Comparison of ENCODE assay signal across 8 cellular contexts in the genomic region with DNA sequence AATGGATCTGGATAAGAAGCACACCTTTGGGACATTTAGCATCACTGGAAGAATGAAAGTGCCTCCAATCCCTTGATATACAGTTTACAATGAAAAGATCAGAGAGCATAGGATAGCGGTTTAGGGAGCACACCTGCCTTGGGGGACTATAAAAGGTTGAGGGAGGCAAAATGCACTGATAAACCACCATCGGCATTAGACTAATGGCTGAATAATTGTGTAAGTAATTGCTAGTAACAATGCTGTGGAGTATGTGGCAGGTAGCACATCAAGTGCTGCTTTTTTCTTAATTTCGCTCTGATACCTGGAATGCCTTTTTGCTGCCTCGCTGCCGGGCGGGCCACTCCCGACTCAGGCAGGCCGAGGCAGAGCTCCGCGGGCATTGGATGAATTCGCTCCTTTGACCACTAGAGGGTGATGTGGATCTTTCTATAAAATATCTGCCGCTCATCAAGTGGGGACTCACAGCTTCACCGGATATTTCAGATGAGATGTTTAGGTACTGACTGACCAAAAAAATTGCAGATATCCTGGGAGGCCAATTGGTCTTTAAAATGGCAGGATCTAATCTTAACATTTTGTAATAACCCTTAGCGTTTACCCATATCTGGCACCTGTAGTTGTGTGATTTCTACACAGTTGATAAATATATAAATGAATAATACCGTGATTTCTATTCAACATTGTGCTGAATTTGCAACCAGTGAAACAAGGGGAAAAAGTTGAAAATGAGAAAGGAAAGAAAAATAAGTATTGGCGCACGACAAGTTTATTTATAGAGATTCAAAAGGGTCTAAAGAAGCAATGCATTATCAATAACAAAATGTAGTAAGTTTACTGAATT.
A peak's percentile ranks its signal among the peaks of the same experiment; 100 is the strongest.
DNase-seq lines count a peak whose midpoint lies in the region; ATAC-seq and TF ChIP-seq lines count a peak whose summit lies in the region.

No MANE protein-coding gene starts in this region.

- H3K9me3 ChIP-seq in esophagus muscularis mucosa (no peaks in the 10 kb centered on the region), thyroid gland (no peaks in the 10 kb centered on the region)

- TF ChIP-seq CTCF in esophagus muscularis mucosa (IDR thresholded peaks at IDR 0.05) (peak; percentile 49 to 77 (median 62)), thyroid gland (IDR thresholded peaks at IDR 0.05) (peak in 5 of 6 experiments; percentile 53 to 76 (median 70))

- H3K36me3 ChIP-seq in esophagus muscularis mucosa (no peaks in the 10 kb centered on the region), thyroid gland (no peaks in the 10 kb centered on the region)

- ATAC-seq in GM19468 (IDR thresholded peaks at IDR 0.05; ENCODE audit: extremely low read depth, unreplicated experiment) (peak; percentile 95), HG03571 (IDR thresholded peaks at IDR 0.05; ENCODE audit: unreplicated experiment) (peak; percentile 90)
- peak; percentile 81 to 90 for ATAC-seq in natural killer cell treated with Interleukin-12 subunit alpha and Interleukin-12 subunit beta and Interleukin-15 and Interleukin-18, amount 100 ng/mL, for 72 hours

- intact Hi-C loops in esophagus muscularis mucosa (cut with DNase I) = loop anchor here (5.0 kb wide), 1 partner anchor 150 kb away; no protein-coding TSS in a partner anchor
- intact Hi-C loops in thyroid gland (cut with DNase I) = no loop called here

- no peaks in the 10 kb centered on the region for H3K9me3 Mint-ChIP-seq in natural killer cell treated with Interleukin-12 subunit alpha and Interleukin-12 subunit beta and Interleukin-15 and Interleukin-18, amount 100 ng/mL, for 72 hours

- peaks cover 7 to 22% of the 10 kb centered on the region in 2 donors for H3K27me3 Mint-ChIP-seq in natural killer cell treated with Interleukin-12 subunit alpha and Interleukin-12 subunit beta and Interleukin-15 and Interleukin-18, amount 100 ng/mL, for 72 hours

- H3K27ac ChIP-seq in esophagus muscularis mucosa (replicated peaks in 1 of 4) = no peak overlapping the region
- H3K27ac ChIP-seq in thyroid gland = no peak overlapping the region

- WGBS in esophagus muscularis mucosa = 29% methylated on average over 17 of the region's 17 CpGs
- 26 to 30% methylated on average over 17 of the region's 17 CpGs for WGBS in thyroid gland, 2 donors

- H3K27me3 ChIP-seq in esophagus muscularis mucosa (peaks cover 0 to 23% (median 0%) of the 10 kb centered on the region in 4 donors), thyroid gland (peaks cover 3% of the 10 kb centered on the region)

- H3K4me3 ChIP-seq in esophagus muscularis mucosa (no peak overlapping the region), thyroid gland (replicated peaks in 1 of 3) (no peak overlapping the region)

- H3K4me1 ChIP-seq in esophagus muscularis mucosa (peaks cover 0 to 4% (median 0%) of the 10 kb centered on the region in 4 donors), thyroid gland (no peaks in the 10 kb centered on the region)

- H3K4me1 Mint-ChIP-seq in natural killer cell treated with Interleukin-12 subunit alpha and Interleukin-12 subunit beta and Interleukin-15 and Interleukin-18, amount 100 ng/mL, for 72 hours (ENCODE audit: low read depth in 2 of 2) = peaks cover 14 to 15% of the 10 kb centered on the region in 2 donors

- TF ChIP-seq POLR2A in esophagus muscularis mucosa (IDR thresholded peaks at IDR 0.05; ENCODE audit: low read depth) (no peak), thyroid gland (IDR thresholded peaks at IDR 0.05) (no peak)

- peak overlapping the region in 1 of 2 donors; percentile 12 for H3K27ac Mint-ChIP-seq in natural killer cell treated with Interleukin-12 subunit alpha and Interleukin-12 subunit beta and Interleukin-15 and Interleukin-18, amount 100 ng/mL, for 72 hours

- no peak for TF ChIP-seq EP300 in esophagus muscularis mucosa (IDR thresholded peaks at IDR 0.05)

- H3K4me3 Mint-ChIP-seq in natural killer cell treated with Interleukin-12 subunit alpha and Interleukin-12 subunit beta and Interleukin-15 and Interleukin-18, amount 100 ng/mL, for 72 hours = no peak overlapping the region

- peak; percentile 34 for DNase-seq in DMS153 treated with DMSO at 0.1 percent for 48 hours (lab: John Stamatoyannopoulos, UW; ENCODE audit: unreplicated experiment)
- peak; percentile 1 for DNase-seq in NOMO-1 treated with dmso at 0.1 percent for 144 hours (lab: John Stamatoyannopoulos, UW; ENCODE audit: unreplicated experiment)
- peak; percentile 18 for DNase-seq in activated T-cell treated with anti-CD3 and anti-CD28 coated beads for 1 hour (ENCODE audit: low read depth)
- no peak for DNase-seq in esophagus muscularis mucosa (ENCODE audit: extremely low spot score)
- peak; percentile 71 for DNase-seq in natural killer cell treated with Interleukin-12 subunit alpha and Interleukin-12 subunit beta and Interleukin-15 and Interleukin-18, amount 100 ng/mL, for 72 hours (ENCODE audit: low spot score)
- peak; percentile 48 to 53 for DNase-seq in thyroid gland

- H3K36me3 Mint-ChIP-seq in natural killer cell treated with Interleukin-12 subunit alpha and Interleukin-12 subunit beta and Interleukin-15 and Interleukin-18, amount 100 ng/mL, for 72 hours = no peaks in the 10 kb centered on the region
